Comparison of ENCODE assay signal across 13 cellular contexts in the genomic region with DNA sequence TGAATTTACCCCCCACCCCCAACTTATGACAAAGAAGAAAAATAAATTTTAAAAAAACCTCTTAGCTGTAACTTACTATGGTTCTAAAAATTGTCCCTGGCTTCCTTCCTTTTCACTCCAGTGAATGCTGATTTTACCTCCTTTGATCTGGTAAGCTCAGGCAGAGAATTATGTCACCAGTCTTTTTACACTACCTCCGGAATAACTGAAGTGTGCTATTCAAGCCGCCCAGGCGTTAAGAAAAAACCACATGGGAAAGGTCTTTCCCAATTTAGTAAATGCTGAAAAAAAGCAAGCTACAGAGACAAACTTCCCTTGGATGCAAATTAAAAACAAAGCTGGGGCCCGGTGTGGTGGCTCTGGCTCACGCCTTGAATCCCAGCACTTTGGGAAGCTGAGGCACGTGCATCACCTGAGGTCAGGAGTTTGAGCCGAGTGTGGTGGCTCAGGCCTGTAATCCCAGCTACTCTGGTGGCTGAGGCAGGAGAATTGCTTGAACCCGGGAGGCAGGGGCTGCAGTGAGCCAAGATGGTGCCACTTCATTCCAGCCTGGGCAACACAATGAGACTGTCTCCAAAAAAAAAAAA. TPM values are rescaled to one million over a fixed set of nuclear protein-coding genes. Genes with fewer than 3 reads are reported as not detected.
DNase-seq lines count a peak whose midpoint lies in the region; ATAC-seq and TF ChIP-seq lines count a peak whose summit lies in the region.
"Had no signal": no experiment of that assay in that cellular context is flagged by ENCODE, and none has a peak within 500 bp of the region (broad histone marks: within the 10 kb centered on the region; RNA-seq: fewer than 3 reads in every experiment).

No MANE protein-coding gene starts in this region.

- H3K36me3 ChIP-seq in OCI-LY1 (ENCODE audit: insufficient read depth, low read length) (peaks cover 99% of the 10 kb centered on the region), endodermal cell (ENCODE audit: control insufficient read depth, insufficient read depth, low read length) (peaks cover 81% of the 10 kb centered on the region)

- peak overlapping the region; percentile 68 for H3K27ac Mint-ChIP-seq in activated CD8-positive, alpha-beta memory T cell treated with anti-CD3 and anti-CD28 coated beads, Interleukin-2, amount 10 ng/mL, durations not matched to agents 7 days and 5 days
- H3K27ac Mint-ChIP-seq in endodermal cell, result peak overlapping the region; percentile 61
- H3K27ac Mint-ChIP-seq in stimulated activated effector memory CD8-positive, alpha-beta T cell treated with anti-CD3 and anti-CD28 coated beads, Interleukin-12 subunit alpha, Interleukin-12 subunit beta, amount 100 ng/mL, for 72 hours, result peak overlapping the region; percentile 67
- H3K27ac Mint-ChIP-seq: activated naive CD4-positive, alpha-beta T cell treated with anti-CD3 and anti-CD28 coated beads, Interleukin-2, amount 50 U/mL, for 24 hours had no signal

- DNase-seq in activated CD8-positive, alpha-beta memory T cell treated with anti-CD3 and anti-CD28 coated beads, Interleukin-2, amount 10 ng/mL, durations not matched to agents 7 days and 5 days, result no peak
- DNase-seq in activated CD8-positive, alpha-beta memory T cell treated with anti-CD3 and anti-CD28 coated beads, Interleukin-2, amount 50 U/mL, for 4 hours, result no peak
- no peak for DNase-seq in endodermal cell
- DNase-seq in stimulated activated effector memory CD8-positive, alpha-beta T cell treated with anti-CD3 and anti-CD28 coated beads, Interleukin-12 subunit alpha, Interleukin-12 subunit beta, amount 100 ng/mL, for 72 hours (ENCODE audit: low spot score in 2 of 2), result no peak
- no peak for DNase-seq in T1000 (lab: John Stamatoyannopoulos, UW)
- DNase-seq in midbrain (lab: John Stamatoyannopoulos, UW), result no peak
- no peak for DNase-seq in NCI-H82 (lab: John Stamatoyannopoulos, UW)
- DNase-seq: activated CD4-positive, alpha-beta T cell treated with anti-CD3 and anti-CD28 coated beads for 4 hours; NCI-H226; tibial artery had no signal

- H3K27me3 Mint-ChIP-seq in activated CD8-positive, alpha-beta memory T cell treated with anti-CD3 and anti-CD28 coated beads, Interleukin-2, amount 10 ng/mL, durations not matched to agents 7 days and 5 days, result no peaks in the 10 kb centered on the region
- H3K27me3 Mint-ChIP-seq in endodermal cell (ENCODE audit: insufficient read depth), result no peaks in the 10 kb centered on the region
- H3K27me3 Mint-ChIP-seq: activated naive CD4-positive, alpha-beta T cell treated with anti-CD3 and anti-CD28 coated beads, Interleukin-2, amount 50 U/mL, for 24 hours had no signal

- no peak for ATAC-seq in activated CD8-positive, alpha-beta memory T cell treated with anti-CD3 and anti-CD28 coated beads, Interleukin-2, amount 10 ng/mL, durations not matched to agents 7 days and 5 days
- ATAC-seq in stimulated activated effector memory CD8-positive, alpha-beta T cell treated with anti-CD3 and anti-CD28 coated beads, Interleukin-12 subunit alpha, Interleukin-12 subunit beta, amount 100 ng/mL, for 72 hours, result no peak

- H3F3A ChIP-seq in OCI-LY1 (ENCODE audit: insufficient read depth, low read length), result no peaks in the 10 kb centered on the region

- no peaks in the 10 kb centered on the region for H3K9me2 ChIP-seq in OCI-LY1 (ENCODE audit: low read depth, low read length)

- 93 to 94% methylated on average over 7 to 8 of the region's 8 CpGs for WGBS in endodermal cell (ENCODE audit: insufficient coverage in 1 of 2, insufficient read length in 1 of 2), 2 experiments

- H3K4me3 ChIP-seq in OCI-LY1 (ENCODE audit: low read depth, low read length, poor library complexity, severe bottlenecking), result no peak overlapping the region
- H3K4me3 ChIP-seq in endodermal cell (ENCODE audit: low read length), result no peak overlapping the region
- H3K4me3 ChIP-seq: tibial artery had no signal

- H3K36me3 Mint-ChIP-seq in activated CD8-positive, alpha-beta memory T cell treated with anti-CD3 and anti-CD28 coated beads, Interleukin-2, amount 10 ng/mL, durations not matched to agents 7 days and 5 days, result peaks cover 77% of the 10 kb centered on the region
- peaks cover 71% of the 10 kb centered on the region for H3K36me3 Mint-ChIP-seq in endodermal cell (ENCODE audit: low read depth)
- peaks cover 100% of the 10 kb centered on the region for H3K36me3 Mint-ChIP-seq in stimulated activated effector memory CD8-positive, alpha-beta T cell treated with anti-CD3 and anti-CD28 coated beads, Interleukin-12 subunit alpha, Interleukin-12 subunit beta, amount 100 ng/mL, for 72 hours

- no peak overlapping the region; the same call in 1 of the 2 replicates for H3K4me2 ChIP-seq in OCI-LY1 (ENCODE audit: low read length)

- H4K20me1 ChIP-seq in OCI-LY1 (ENCODE audit: insufficient read depth, low read length), result peaks cover 3% of the 10 kb centered on the region; the same call in 1 of the 2 replicates

- H3K79me2 ChIP-seq in OCI-LY1 (ENCODE audit: insufficient read depth, low read length), result peaks cover 77% of the 10 kb centered on the region

- H3K27me3 ChIP-seq in OCI-LY1 (ENCODE audit: insufficient read depth, low read length), result no peaks in the 10 kb centered on the region
- no peaks in the 10 kb centered on the region for H3K27me3 ChIP-seq in endodermal cell (ENCODE audit: control insufficient read depth, insufficient read depth, low read length, poor library complexity, severe bottlenecking)
- H3K27me3 ChIP-seq: tibial artery had no signal

- H3K9me3 ChIP-seq in OCI-LY1 (ENCODE audit: low read length) (no peaks in the 10 kb centered on the region), endodermal cell (ENCODE audit: control insufficient read depth, low read length) (no peaks in the 10 kb centered on the region)
- H3K9me3 ChIP-seq: tibial artery had no signal

- H2AFZ ChIP-seq in OCI-LY1 (ENCODE audit: low read length), result no peak overlapping the region

- H3K9ac ChIP-seq in OCI-LY1 (ENCODE audit: low read length), result no peak overlapping the region
- H3K9ac ChIP-seq in endodermal cell (ENCODE audit: extremely low read depth, low read length, poor library complexity, severe bottlenecking), result no peak overlapping the region

- CTCF ChIA-PET in activated CD8-positive, alpha-beta memory T cell treated with anti-CD3 and anti-CD28 coated beads, Interleukin-2, amount 10 ng/mL, durations not matched to agents 7 days and 5 days (lab: Charles Lee), result interaction anchor here (1.0 to 5.7 kb wide), 2 partner anchors 12 to 274 kb away, joined by 3 to 53 read pairs; a partner anchor contains a TSS

- TF ChIP-seq CTCF in OCI-LY1 (IDR thresholded peaks at IDR 0.05; ENCODE audit: low read length) (no peak), endodermal cell (conservative IDR thresholded peaks at IDR 0.05) (no peak)

- peaks cover 79% of the 10 kb centered on the region for H3K4me1 Mint-ChIP-seq in activated CD8-positive, alpha-beta memory T cell treated with anti-CD3 and anti-CD28 coated beads, Interleukin-2, amount 10 ng/mL, durations not matched to agents 7 days and 5 days
- H3K4me1 Mint-ChIP-seq in endodermal cell, result peaks cover 35% of the 10 kb centered on the region
- peaks cover 56% of the 10 kb centered on the region for H3K4me1 Mint-ChIP-seq in stimulated activated effector memory CD8-positive, alpha-beta T cell treated with anti-CD3 and anti-CD28 coated beads, Interleukin-12 subunit alpha, Interleukin-12 subunit beta, amount 100 ng/mL, for 72 hours

- H3K4me3 Mint-ChIP-seq in activated CD8-positive, alpha-beta memory T cell treated with anti-CD3 and anti-CD28 coated beads, Interleukin-2, amount 10 ng/mL, durations not matched to agents 7 days and 5 days, result no peak overlapping the region
- H3K4me3 Mint-ChIP-seq in endodermal cell, result no peak overlapping the region
- H3K4me3 Mint-ChIP-seq in stimulated activated effector memory CD8-positive, alpha-beta T cell treated with anti-CD3 and anti-CD28 coated beads, Interleukin-12 subunit alpha, Interleukin-12 subunit beta, amount 100 ng/mL, for 72 hours, result no peak overlapping the region
- H3K4me3 Mint-ChIP-seq: activated naive CD4-positive, alpha-beta T cell treated with anti-CD3 and anti-CD28 coated beads, Interleukin-2, amount 50 U/mL, for 24 hours had no signal

- H3K27ac ChIP-seq in OCI-LY1 (ENCODE audit: low read depth, low read length, poor library complexity, severe bottlenecking) (peak overlapping the region; percentile 38), endodermal cell (ENCODE audit: low read depth, low read length) (no peak overlapping the region)
- H3K27ac ChIP-seq: epithelial cell of prostate, tibial artery had no signal

- H3K4me1 ChIP-seq in OCI-LY1 (ENCODE audit: insufficient read depth, low read length, severe bottlenecking) (peaks cover 54% of the 10 kb centered on the region), endodermal cell (ENCODE audit: control insufficient read depth, insufficient read depth, low read length) (peaks cover 21% of the 10 kb centered on the region)

- no peaks in the 10 kb centered on the region for H3K9me3 Mint-ChIP-seq in activated CD8-positive, alpha-beta memory T cell treated with anti-CD3 and anti-CD28 coated beads, Interleukin-2, amount 10 ng/mL, durations not matched to agents 7 days and 5 days (ENCODE audit: low read depth)
- no peaks in the 10 kb centered on the region for H3K9me3 Mint-ChIP-seq in endodermal cell
- H3K9me3 Mint-ChIP-seq in stimulated activated effector memory CD8-positive, alpha-beta T cell treated with anti-CD3 and anti-CD28 coated beads, Interleukin-12 subunit alpha, Interleukin-12 subunit beta, amount 100 ng/mL, for 72 hours, result no peaks in the 10 kb centered on the region
- H3K9me3 Mint-ChIP-seq: activated naive CD4-positive, alpha-beta T cell treated with anti-CD3 and anti-CD28 coated beads, Interleukin-2, amount 50 U/mL, for 24 hours had no signal

RNA-seq across cellular contexts. Expression of a gene that starts 12.4 kb away (rescaled TPM):
- 100 to 1,000 TPM; 178 to 192 TPM for total RNA-seq in activated CD8-positive, alpha-beta memory T cell treated with anti-CD3 and anti-CD28 coated beads, Interleukin-2, amount 10 ng/mL, durations not matched to agents 7 days and 5 days
- total RNA-seq in endodermal cell, result 100 to 1,000 TPM; 170 to 171 TPM
- polyA plus RNA-seq in endodermal cell (2013, experiment 1 of 2), result 124 TPM
- 121 TPM for polyA plus RNA-seq in endodermal cell (2013, experiment 2 of 2)

RNA-seq across cellular contexts. Expression of a gene that starts 12.6 kb away (rescaled TPM):
- 10 to 100 TPM; 46.6 to 50.7 TPM for total RNA-seq in activated CD8-positive, alpha-beta memory T cell treated with anti-CD3 and anti-CD28 coated beads, Interleukin-2, amount 10 ng/mL, durations not matched to agents 7 days and 5 days
- 10 to 100 TPM; 31.2 to 36.7 TPM for total RNA-seq in endodermal cell
- polyA plus RNA-seq in endodermal cell (2013, experiment 1 of 2), result 36.9 TPM
- polyA plus RNA-seq in endodermal cell (2013, experiment 2 of 2), result 32.9 TPM
